ENCODE assay signal across 18 cellular contexts in genomic region chr20:5973172-5973571, GRCh38. TPM values are rescaled to one million over a fixed set of nuclear protein-coding genes. Genes with fewer than 3 reads are reported as not detected.
DNase-seq lines count a peak whose midpoint lies in the region; ATAC-seq and TF ChIP-seq lines count a peak whose summit lies in the region.
"Had no signal": no experiment of that assay in that cellular context is flagged by ENCODE, and none has a peak within 500 bp of the region (broad histone marks: within the 10 kb centered on the region; RNA-seq: fewer than 3 reads in every experiment).

No MANE protein-coding gene starts in this region.

- H3K27ac ChIP-seq in ACC112 (ENCODE audit: low read depth, low read length) (peak overlapping the region; percentile 87), IMR-90 (ENCODE audit: insufficient read depth, low read length) (peak overlapping the region; percentile 60; the same call in 1 of the 2 replicates)
- no peak overlapping the region for H3K27ac ChIP-seq in CD8-positive, alpha-beta memory T cell (ENCODE audit: low read depth, low read length)
- H3K27ac ChIP-seq: gastroesophageal sphincter, upper lobe of right lung had no signal

- H4K5ac ChIP-seq in IMR-90 (ENCODE audit: low read depth, low read length), result no peak overlapping the region

- dilution Hi-C loops in IMR-90 (cut with HindIII; ENCODE audit: low sequenced_read_pairs, unreplicated experiment), result no loop called here

- H2AK5ac ChIP-seq in IMR-90 (ENCODE audit: low read depth, low read length), result no peak overlapping the region

- H3K4me2 ChIP-seq in IMR-90 (ENCODE audit: low read depth, low read length), result peak overlapping the region; percentile 46; the same call in 1 of the 2 replicates

- H2BK20ac ChIP-seq in IMR-90 (ENCODE audit: low read depth, low read length), result no peak overlapping the region

- no peaks in the 10 kb centered on the region; the same call in 1 of the 2 replicates for H3K36me3 ChIP-seq in ACC112 (ENCODE audit: insufficient read depth, low read length)
- no peaks in the 10 kb centered on the region; the same call in 1 of the 2 replicates for H3K36me3 ChIP-seq in IMR-90 (ENCODE audit: control insufficient read depth, insufficient read depth, low read length)
- no peaks in the 10 kb centered on the region for H3K36me3 ChIP-seq in CD8-positive, alpha-beta memory T cell (ENCODE audit: insufficient read depth, low read length)

- no peaks in the 10 kb centered on the region; the same call in 1 of the 2 replicates for H3K9me1 ChIP-seq in IMR-90 (ENCODE audit: insufficient read depth, low read length)

- no peak overlapping the region for H3K9ac ChIP-seq in IMR-90 (ENCODE audit: low read depth, low read length)

- no peak overlapping the region for H3K23ac ChIP-seq in IMR-90 (ENCODE audit: low read depth, low read length)

- DNase-seq in IMR-90 (peak; percentile 68), cardiac fibroblast (ENCODE audit: low read depth in 2 of 2) (peak; percentile 23 to 89), kidney glomerular epithelial cell (lab: John Stamatoyannopoulos, UW) (peak; percentile 99), GOT3 (lab: John Stamatoyannopoulos, UW) (no peak), NCI-H2171 (lab: John Stamatoyannopoulos, UW) (no peak)
- DNase-seq in CD8-positive, alpha-beta memory T cell, result no peak
- DNase-seq: activated gamma-delta T cell treated with Interleukin-2 at 50 U/mL for 16 hours; COR-L47; NCI-H1092; NCI-H774; nucleus accumbens; stimulated activated naive CD4-positive, alpha-beta T cell treated with Interleukin-2 at 50 U/mL for 16 hours; T-helper 1 cell; upper lobe of right lung had no signal

- in situ Hi-C loops in IMR-90 (cut with MboI; ENCODE audit: low sequenced_read_pairs), result loop anchor here (25.0 kb wide), 1 partner anchor 436 kb away; no protein-coding TSS in a partner anchor

- POLR2A ChIA-PET in IMR-90 (lab: Charles Lee; ENCODE audit: unreplicated experiment), result no interaction called here
- POLR2A ChIA-PET in CD8-positive, alpha-beta memory T cell (lab: Charles Lee), result no interaction called here

- no peaks in the 10 kb centered on the region for H3K4me1 Mint-ChIP-seq in CD8-positive, alpha-beta memory T cell

- TF ChIP-seq RAD21 in IMR-90 (IDR thresholded peaks at IDR 0.05; ENCODE audit: low read length), result no peak

- peaks cover 3 to 66% (median 17%) of the 10 kb centered on the region in 3 donors for H3K36me3 Mint-ChIP-seq in CD8-positive, alpha-beta memory T cell

- H2BK120ac ChIP-seq in IMR-90 (ENCODE audit: low read depth, low read length), result no peak overlapping the region

- H3K4me3 Mint-ChIP-seq in CD8-positive, alpha-beta memory T cell, result no peak overlapping the region

- no peak overlapping the region for H3K56ac ChIP-seq in IMR-90 (ENCODE audit: extremely low read depth, insufficient read depth, low read length)

- H3K27ac Mint-ChIP-seq in CD8-positive, alpha-beta memory T cell, result no peak overlapping the region

- CTCF ChIA-PET in IMR-90 (lab: Yijun Ruan, JAX), result interaction anchor here (0.6 kb wide), 1 partner anchor 177 kb away, joined by 4 read pairs; no protein-coding TSS in a partner anchor
- CTCF ChIA-PET in CD8-positive, alpha-beta memory T cell (lab: Charles Lee), result interaction anchor here (1.2 kb wide), 1 partner anchor 19 kb away, joined by 3 read pairs; no protein-coding TSS in a partner anchor

- H2BK5ac ChIP-seq in IMR-90 (ENCODE audit: low read depth, low read length, poor library complexity, severe bottlenecking), result peak overlapping the region; percentile 29

- H2BK15ac ChIP-seq in IMR-90 (ENCODE audit: low read depth, low read length), result no peak overlapping the region

- no peak overlapping the region for H3K4ac ChIP-seq in IMR-90 (ENCODE audit: low read depth, low read length)

- no peak overlapping the region for H4K8ac ChIP-seq in IMR-90 (ENCODE audit: low read depth in 2 of 2, low read length in 2 of 2)

- TF ChIP-seq CTCF in IMR-90 (conservative IDR thresholded peaks at IDR 0.05; ENCODE audit: low read depth, low read length) (no peak), cardiac fibroblast (IDR thresholded peaks at IDR 0.05; ENCODE audit: low read depth, low read length) (no peak)

- no peak overlapping the region; the same call in 1 of the 2 replicates for H3K18ac ChIP-seq in IMR-90 (ENCODE audit: low read depth, low read length)

- H3K79me2 ChIP-seq in ACC112 (ENCODE audit: control insufficient read depth, insufficient read depth, low read length, unreplicated experiment), result no peaks in the 10 kb centered on the region

- no peak overlapping the region for H3K14ac ChIP-seq in IMR-90 (replicated peaks; ENCODE audit: low read depth, low read length)

- H4K91ac ChIP-seq in IMR-90 (ENCODE audit: insufficient read depth, low read depth, low read length), result no peak overlapping the region

- no peak overlapping the region for H2AK9ac ChIP-seq in IMR-90 (replicated peaks; ENCODE audit: low read depth, low read length, poor library complexity)

- no TSS peak for BruUV-seq in IMR-90 (replicated peaks; lab: Mats Ljungman, UMichigan)

- H3K9me3 Mint-ChIP-seq in CD8-positive, alpha-beta memory T cell, result no peaks in the 10 kb centered on the region

- H3K4me1 ChIP-seq in ACC112 (ENCODE audit: control insufficient read depth, insufficient read depth, low read length, unreplicated experiment) (peaks cover 23% of the 10 kb centered on the region), IMR-90 (ENCODE audit: control insufficient read depth, insufficient read depth, low read length) (peaks cover 2% of the 10 kb centered on the region; the same call in 1 of the 2 replicates)
- H3K4me1 ChIP-seq in CD8-positive, alpha-beta memory T cell (ENCODE audit: insufficient read depth, low read length), result no peaks in the 10 kb centered on the region
- H3K4me1 ChIP-seq: gastroesophageal sphincter, upper lobe of right lung had no signal

- no CpG with 5 or more reads among the region's 2 CpGs for WGBS in IMR-90 (ENCODE audit: extremely low coverage in 2 of 2, insufficient read length in 1 of 2), 2 experiments

- H3K79me1 ChIP-seq in IMR-90 (ENCODE audit: low read depth in 1 of 2, low read length in 2 of 2), result no peaks in the 10 kb centered on the region

- no peaks in the 10 kb centered on the region for H4K20me1 ChIP-seq in IMR-90 (ENCODE audit: insufficient read depth, low read length)

- H2AFZ ChIP-seq in ACC112 (ENCODE audit: low read length, unreplicated experiment) (no peak overlapping the region), IMR-90 (replicated peaks; ENCODE audit: low read length, poor library complexity) (no peak overlapping the region)

- H3K27me3 ChIP-seq in ACC112 (ENCODE audit: insufficient read depth, low read length), result no peaks in the 10 kb centered on the region
- no peaks in the 10 kb centered on the region for H3K27me3 ChIP-seq in IMR-90 (ENCODE audit: control insufficient read depth, insufficient read depth, low read length)
- no peaks in the 10 kb centered on the region for H3K27me3 ChIP-seq in CD8-positive, alpha-beta memory T cell (ENCODE audit: insufficient read depth, low read length, poor library complexity, severe bottlenecking)
- H3K27me3 ChIP-seq: gastroesophageal sphincter, upper lobe of right lung had no signal

- no peak for TF ChIP-seq POLR2A in IMR-90 (IDR thresholded peaks at IDR 0.05; ENCODE audit: low read depth, low read length)

- no peak overlapping the region for H3K4me3 ChIP-seq in ACC112 (ENCODE audit: low read depth, low read length)
- H3K4me3 ChIP-seq in IMR-90 (ENCODE audit: insufficient read depth, low read depth, low read length), result no peak overlapping the region
- H3K4me3 ChIP-seq in cardiac fibroblast (replicated peaks in 1 of 2; ENCODE audit: low read depth in 2 of 2, low read length in 2 of 2), result no peak overlapping the region
- H3K4me3 ChIP-seq in CD8-positive, alpha-beta memory T cell (ENCODE audit: low read length), result no peak overlapping the region
- H3K4me3 ChIP-seq: gastroesophageal sphincter, skin epidermis, upper lobe of right lung had no signal

- no peaks in the 10 kb centered on the region for H3K9me3 ChIP-seq in IMR-90 (ENCODE audit: control insufficient read depth, insufficient read depth, low read length)
- no peaks in the 10 kb centered on the region for H3K9me3 ChIP-seq in CD8-positive, alpha-beta memory T cell (ENCODE audit: low read length)
- H3K9me3 ChIP-seq: gastroesophageal sphincter, upper lobe of right lung had no signal

- ATAC-seq in IMR-90 (ENCODE audit: low read depth) (peak; percentile 84), HG03280 (IDR thresholded peaks at IDR 0.05; ENCODE audit: unreplicated experiment) (no peak)
- ATAC-seq: gastroesophageal sphincter had no signal

- intact Hi-C loops in IMR-90 (cut with micrococcal nuclease), result no loop called here

- no peaks in the 10 kb centered on the region for H3K27me3 Mint-ChIP-seq in CD8-positive, alpha-beta memory T cell

TF ChIP-seq in IMR-90, 13 proteins besides CTCF, POLR2A, EP300 and RAD21:
- peak; percentile 47; the same call in 1 of the 2 replicates for TF ChIP-seq CEBPB (IDR thresholded peaks at IDR 0.05; ENCODE audit: low read depth, low read length)
- TF ChIP-seq MXI1 (IDR thresholded peaks at IDR 0.05; ENCODE audit: borderline replicate concordance, low read depth, low read length), result no peak

RNA-seq across cellular contexts. Expression of gene MCM8, which starts 22.7 kb away (rescaled TPM):
- total RNA-seq in IMR-90 (2012; rRNA removed), result 11.5 and 13.9 TPM in 2 replicates
- polyA plus RNA-seq in IMR-90 (2012; rRNA removed), result 3.1 and 4.2 TPM in 2 replicates
- 0.37 and 0.93 TPM in 2 replicates for polyA plus RNA-seq in IMR-90 (2012; cell fraction: cytosol; rRNA removed)
- polyA plus RNA-seq in IMR-90 (2012; cell fraction: nucleus; rRNA removed; ENCODE audit: low replicate concordance), result 0.54 and 2.5 TPM in 2 replicates
- total RNA-seq in CD8-positive, alpha-beta memory T cell, result 10 to 100 TPM; 31.9 to 33.8 TPM
- polyA plus RNA-seq in CD8-positive, alpha-beta memory T cell, result 0.35 TPM

RNA-seq across cellular contexts. Expression of gene TRMT6, which starts 22.8 kb away (rescaled TPM):
- total RNA-seq in IMR-90 (2012; rRNA removed), result 7.2 and 10.0 TPM in 2 replicates
- polyA plus RNA-seq in IMR-90 (2012; rRNA removed), result 6.8 and 8.0 TPM in 2 replicates
- polyA plus RNA-seq in IMR-90 (2012; cell fraction: cytosol; rRNA removed), result 2.6 and 4.1 TPM in 2 replicates
- 1.8 and 5.8 TPM in 2 replicates for polyA plus RNA-seq in IMR-90 (2012; cell fraction: nucleus; rRNA removed; ENCODE audit: low replicate concordance)
- 10 to 100 TPM; 35.8 to 38.5 TPM for total RNA-seq in CD8-positive, alpha-beta memory T cell
- polyA plus RNA-seq in CD8-positive, alpha-beta memory T cell, result 14.6 TPM

RNA-seq across cellular contexts. Expression of gene CRLS1, which starts 32.8 kb away (rescaled TPM):
- 76.4 and 80.3 TPM in 2 replicates for total RNA-seq in IMR-90 (2012; rRNA removed)
- polyA plus RNA-seq in IMR-90 (2012; rRNA removed), result 43.3 and 45.9 TPM in 2 replicates
- 14.1 and 16.1 TPM in 2 replicates for polyA plus RNA-seq in IMR-90 (2012; cell fraction: cytosol; rRNA removed)
- 15.7 and 72.8 TPM in 2 replicates for polyA plus RNA-seq in IMR-90 (2012; cell fraction: nucleus; rRNA removed; ENCODE audit: low replicate concordance)
- total RNA-seq in CD8-positive, alpha-beta memory T cell, result 10 to 100 TPM; 54.9 to 59.1 TPM
- polyA plus RNA-seq in CD8-positive, alpha-beta memory T cell, result 39.6 TPM

Comparison
In these comparisons a context has a peak if more than half of its experiments do, and no peak if none do; other contexts are left out.
1. DNase-seq: peak in IMR-90 (single experiment), cardiac fibroblast (2 of 2) and kidney glomerular epithelial cell (single experiment); none in CD8-positive, alpha-beta memory T cell (0 of 5), GOT3 (single experiment) and NCI-H2171 (single experiment).